18 cellular contexts compared by ENCODE assay signal in genomic region chr7:105768898-105769507, GRCh38.
DNase-seq lines count a peak whose midpoint lies in the region; ATAC-seq, FAIRE-seq and TF ChIP-seq lines count a peak whose summit lies in the region.
"Had no signal": no experiment of that assay in that cellular context is flagged by ENCODE, and none has a peak within 500 bp of the region (broad histone marks: within the 10 kb centered on the region; RNA-seq: fewer than 3 reads in every experiment).

No MANE protein-coding gene starts in this region.

- H3K4me1 ChIP-seq in SK-N-SH (ENCODE audit: control insufficient read depth in 1 of 2, insufficient read depth in 2 of 2, low read depth in 1 of 2, low read length in 1 of 2), result peaks cover 22 to 35% of the 10 kb centered on the region in 2 experiments; a peak in 3 of 4 replicates
- H3K4me1 ChIP-seq in PC-9 (replicated peaks; ENCODE audit: insufficient read depth), result peaks cover 25% of the 10 kb centered on the region

- POLR2A ChIA-PET in SK-N-SH (lab: Yijun Ruan, JAX), result no interaction called here
- POLR2A ChIA-PET in PC-9 (lab: Charles Lee; ENCODE audit: unreplicated experiment), result no interaction called here

- no peak for DNase-seq in SK-N-SH
- no peak for DNase-seq in PC-9
- no peak for DNase-seq in memory B cell (ENCODE audit: low spot score in 2 of 2)
- DNase-seq in urothelium cell line (ENCODE audit: low spot score), result no peak
- no peak for DNase-seq in DMS79 treated with DMSO at 0.1 percent for 48 hours (lab: John Stamatoyannopoulos, UW)
- DNase-seq in DMS53 (lab: John Stamatoyannopoulos, UW), result no peak
- DNase-seq: DMS 273 treated with DMSO at 0.1 percent for 48 hours, GOT3, Kasumi-1, NCI-H1105 treated with DMSO at 0.1 percent for 48 hours, NCI-H1930, NCI-H510A, NCI-H82, RPMI8226 had no signal

- peaks cover 7% of the 10 kb centered on the region for H3K27me3 Mint-ChIP-seq in memory B cell

- no peak for TF ChIP-seq EP300 in SK-N-SH (IDR thresholded peaks at IDR 0.05; ENCODE audit: borderline replicate concordance in 1 of 2, low read depth in 1 of 2, low read length in 1 of 2)

- H3F3A ChIP-seq in SK-N-SH (replicated peaks; ENCODE audit: insufficient read depth), result peaks cover 6% of the 10 kb centered on the region
- H3F3A ChIP-seq in PC-9 (ENCODE audit: insufficient read depth, low read depth), result peaks cover 13% of the 10 kb centered on the region

- H3K4me1 Mint-ChIP-seq in memory B cell, result peaks cover 24% of the 10 kb centered on the region

- TF ChIP-seq CTCF in SK-N-SH (IDR thresholded peaks at IDR 0.05) (no peak), PC-9 (conservative IDR thresholded peaks at IDR 0.05) (no peak)

- FAIRE-seq in urothelium cell line (lab: Jason Lieb, UNC), result no peak

- H3K9me3 Mint-ChIP-seq in memory B cell, result peaks cover 2% of the 10 kb centered on the region

- H4K20me1 ChIP-seq in SK-N-SH (ENCODE audit: insufficient read depth) (no peaks in the 10 kb centered on the region), PC-9 (ENCODE audit: insufficient read depth) (no peaks in the 10 kb centered on the region)
- H4K20me1 ChIP-seq: BLaER1 treated with 17β-estradiol and CSF1 and Interleukin-3, amounts not matched to agents 10 nM and 100 nM had no signal

- intact Hi-C loops in PC-9 (cut with micrococcal nuclease; ENCODE audit: unreplicated experiment), result no loop called here

- H3K9me3 ChIP-seq in SK-N-SH (no peaks in the 10 kb centered on the region), PC-9 (ENCODE audit: insufficient read depth, low read depth) (no peaks in the 10 kb centered on the region; the same call in 1 of the 2 replicates)

- H3K4me3 Mint-ChIP-seq in memory B cell, result peak overlapping the region; percentile 69

- ATAC-seq in SK-N-SH treated with all-trans-retinoic acid at 6 μM for 48 hours (no peak), memory B cell (ENCODE audit: low read depth) (peak; percentile 19), GM18498 (IDR thresholded peaks at IDR 0.05; ENCODE audit: unreplicated experiment) (no peak)

- H3K27ac Mint-ChIP-seq in memory B cell, result peak overlapping the region; percentile 56

- H3K27me3 ChIP-seq in SK-N-SH (ENCODE audit: insufficient read depth) (no peaks in the 10 kb centered on the region), PC-9 (ENCODE audit: insufficient read depth, low read depth) (no peaks in the 10 kb centered on the region)
- H3K27me3 ChIP-seq: BLaER1 treated with 17β-estradiol and CSF1 and Interleukin-3, amounts not matched to agents 10 nM and 100 nM had no signal

- CTCF ChIA-PET in SK-N-SH (lab: Yijun Ruan, JAX) (interaction anchor here (0.7 to 18.1 kb wide), 9 partner anchors 8 to 385 kb away, joined by 3 to 356 read pairs (median 9); no protein-coding TSS in a partner anchor), PC-9 (lab: Charles Lee) (interaction anchor here (0.6 to 1.0 kb wide), 3 partner anchors 14 to 59 kb away, joined by 3 to 11 read pairs (median 5); no protein-coding TSS in a partner anchor)

- no peak overlapping the region for H2AFZ ChIP-seq in SK-N-SH (ENCODE audit: low read depth)
- no peak overlapping the region for H2AFZ ChIP-seq in PC-9

- H3K36me3 Mint-ChIP-seq in memory B cell, result peaks cover 2% of the 10 kb centered on the region

- no peak overlapping the region for H3K4me3 ChIP-seq in SK-N-SH (ENCODE audit: low read depth in 2 of 2, low read length in 1 of 2)
- H3K4me3 ChIP-seq in PC-9, result no peak overlapping the region
- H3K4me3 ChIP-seq: BLaER1 treated with 17β-estradiol and CSF1 and Interleukin-3, amounts not matched to agents 10 nM and 100 nM had no signal

- H3K79me2 ChIP-seq in SK-N-SH (ENCODE audit: insufficient read depth) (no peaks in the 10 kb centered on the region), PC-9 (ENCODE audit: low read depth) (no peaks in the 10 kb centered on the region)

- no TSS peak for BruUV-seq in PC-9 (replicated peaks; lab: Mats Ljungman, UMichigan)

- H3K9ac ChIP-seq in SK-N-SH, result no peak overlapping the region
- H3K9ac ChIP-seq: BLaER1 treated with 17β-estradiol and CSF1 and Interleukin-3, amounts not matched to agents 10 nM and 100 nM had no signal

- peaks cover 2 to 5% of the 10 kb centered on the region in 2 experiments for H3K36me3 ChIP-seq in SK-N-SH (replicated peaks in 1 of 2; ENCODE audit: control insufficient read depth in 1 of 2, insufficient read depth in 2 of 2, low read length in 1 of 2)
- 0 out of 2 replicates have a peak, but pooled peaks cover 5% of the 10 kb centered on the region for H3K36me3 ChIP-seq in PC-9 (ENCODE audit: low read depth)

- peak overlapping the region; percentile 6; the same call in 1 of the 2 replicates for H3K4me2 ChIP-seq in SK-N-SH
- H3K4me2 ChIP-seq in PC-9, result peak overlapping the region; percentile 65; the same call in 1 of the 2 replicates
- H3K4me2 ChIP-seq: BLaER1 treated with 17β-estradiol and CSF1 and Interleukin-3, amounts not matched to agents 10 nM and 100 nM had no signal

- H3K27ac ChIP-seq in SK-N-SH (ENCODE audit: low read depth in 2 of 2, low read length in 1 of 2) (no peak overlapping the region), PC-9 (no peak overlapping the region)
- H3K27ac ChIP-seq: 22Rv1; BLaER1 treated with 17β-estradiol and CSF1 and Interleukin-3, amounts not matched to agents 10 nM and 100 nM had no signal

- no peak for TF ChIP-seq RAD21 in SK-N-SH (IDR thresholded peaks at IDR 0.05; ENCODE audit: low read length)

- WGBS in SK-N-SH (ENCODE audit: low lambda C conversion rate), result 93% methylated on average over 9 of the region's 9 CpGs

- no peaks in the 10 kb centered on the region for H3K9me2 ChIP-seq in SK-N-SH
- H3K9me2 ChIP-seq in PC-9 (ENCODE audit: insufficient read depth), result no peaks in the 10 kb centered on the region

TF ChIP-seq in SK-N-SH, 30 proteins besides CTCF, POLR2A, EP300 and RAD21:
- TF ChIP-seq POLR2AphosphoS5 (IDR thresholded peaks at IDR 0.05; ENCODE audit: low read depth, low read length), result no peak
- no peak for TF ChIP-seq EZH2phosphoT487 (IDR thresholded peaks at IDR 0.05; ENCODE audit: borderline replicate concordance, low read depth)
- TF ChIP-seq USF2 (IDR thresholded peaks at IDR 0.05; ENCODE audit: borderline replicate concordance, low read depth, low read length), result no peak
- no peak for TF ChIP-seq GATA2 (CRISPR knock-in tag; IDR thresholded peaks at IDR 0.05)
- no peak for TF ChIP-seq SIN3A (IDR thresholded peaks at IDR 0.05; ENCODE audit: borderline replicate concordance, low read depth, low read length)
- no peak for TF ChIP-seq NFIC (IDR thresholded peaks at IDR 0.05; ENCODE audit: borderline replicate concordance)
- TF ChIP-seq YY1 (IDR thresholded peaks at IDR 0.05; ENCODE audit: low read depth), result no peak
- no peak for TF ChIP-seq CHD2 (IDR thresholded peaks at IDR 0.05; ENCODE audit: low read length, partially characterized antibody)
- no peak for TF ChIP-seq MEF2A (IDR thresholded peaks at IDR 0.05; ENCODE audit: borderline replicate concordance, low read depth)
TF ChIP-seq in SK-N-SH: peak in this region for 0.

TF ChIP-seq in SK-N-SH treated with all-trans-retinoic acid at 6 μM for 48 hours, 23 proteins besides CTCF, POLR2A, EP300 and RAD21:
- TF ChIP-seq ZNF70 (CRISPR knock-in tag; IDR thresholded peaks at IDR 0.05) (no peak), PPARA (CRISPR knock-in tag; IDR thresholded peaks at IDR 0.05; ENCODE audit: borderline replicate concordance) (no peak), BACH2 (CRISPR knock-in tag; IDR thresholded peaks at IDR 0.05; ENCODE audit: borderline replicate concordance) (no peak), SNAI2 (CRISPR knock-in tag; IDR thresholded peaks at IDR 0.05) (no peak), OSR1 (CRISPR knock-in tag; IDR thresholded peaks at IDR 0.05) (no peak), ARNTL (CRISPR knock-in tag; IDR thresholded peaks at IDR 0.05; ENCODE audit: borderline replicate concordance, low read depth) (no peak), CSDC2 (CRISPR knock-in tag; IDR thresholded peaks at IDR 0.05) (no peak), GLIS3 (CRISPR knock-in tag; IDR thresholded peaks at IDR 0.05) (no peak), ESRRG (CRISPR knock-in tag; IDR thresholded peaks at IDR 0.05) (no peak)
- TF ChIP-seq, protein P1, sequence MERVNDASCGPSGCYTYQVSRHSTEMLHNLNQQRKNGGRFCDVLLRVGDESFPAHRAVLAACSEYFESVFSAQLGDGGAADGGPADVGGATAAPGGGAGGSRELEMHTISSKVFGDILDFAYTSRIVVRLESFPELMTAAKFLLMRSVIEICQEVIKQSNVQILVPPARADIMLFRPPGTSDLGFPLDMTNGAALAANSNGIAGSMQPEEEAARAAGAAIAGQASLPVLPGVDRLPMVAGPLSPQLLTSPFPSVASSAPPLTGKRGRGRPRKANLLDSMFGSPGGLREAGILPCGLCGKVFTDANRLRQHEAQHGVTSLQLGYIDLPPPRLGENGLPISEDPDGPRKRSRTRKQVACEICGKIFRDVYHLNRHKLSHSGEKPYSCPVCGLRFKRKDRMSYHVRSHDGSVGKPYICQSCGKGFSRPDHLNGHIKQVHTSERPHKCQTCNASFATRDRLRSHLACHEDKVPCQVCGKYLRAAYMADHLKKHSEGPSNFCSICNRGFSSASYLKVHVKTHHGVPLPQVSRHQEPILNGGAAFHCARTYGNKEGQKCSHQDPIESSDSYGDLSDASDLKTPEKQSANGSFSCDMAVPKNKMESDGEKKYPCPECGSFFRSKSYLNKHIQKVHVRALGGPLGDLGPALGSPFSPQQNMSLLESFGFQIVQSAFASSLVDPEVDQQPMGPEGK (CRISPR knock-in tag; IDR thresholded peaks at IDR 0.05; ENCODE audit: borderline replicate concordance), result no peak
